In genomic region chr11:26410967-26411366, GRCh38 we compare ENCODE assay signal across 11 cellular contexts.
"Had no signal": no experiment of that assay in that cellular context is flagged by ENCODE, and none has a peak within 500 bp of the region (broad histone marks: within the 10 kb centered on the region; RNA-seq: fewer than 3 reads in every experiment).

No MANE protein-coding gene starts in this region.

- ATAC-seq: GM23338, HCT116 had no signal

- H2AFZ ChIP-seq: GM23248, GM23338 had no signal

- H3K36me3 ChIP-seq: HAP-1 had no signal

- H3K4me3 ChIP-seq: GM23248, GM23338, HAP-1 had no signal

- H3K4me1 ChIP-seq: HAP-1 had no signal

- H3K9ac ChIP-seq: GM23248 had no signal

- FAIRE-seq: H1, H54 had no signal

- DNase-seq: GM23248, GOT3, H7, H9, HCEC 1CT, HFFc6 had no signal

- H3K9me3 ChIP-seq: HAP-1 had no signal

- H3K27ac ChIP-seq: GM23248 had no signal

- H3K4me2 ChIP-seq: GM23338 had no signal
